In genomic region chr22:19178659-19179471, GRCh38 we compare ENCODE assay signal across 8 cellular contexts. TPM values are rescaled to one million over a fixed set of nuclear protein-coding genes. Genes with fewer than 3 reads are reported as not detected.
DNase-seq lines count a peak whose midpoint lies in the region; ATAC-seq and TF ChIP-seq lines count a peak whose summit lies in the region.

Gene SLC25A1, minus strand, starts transcription at chr22:19178736. Its CDS starts 63 bp downstream, at chr22:19178673.

- no peak for TF ChIP-seq CTCF in AG10803 (conservative IDR thresholded peaks at IDR 0.05; ENCODE audit: low read length)

- no peaks in the 10 kb centered on the region for H3K27me3 Mint-ChIP-seq in activated CD4-positive, alpha-beta T cell treated with anti-CD3 and anti-CD28 coated beads, Interleukin-2, amount 10 ng/mL, durations not matched to agents 7 days and 5 days

- H3K4me3 Mint-ChIP-seq in activated CD4-positive, alpha-beta T cell treated with anti-CD3 and anti-CD28 coated beads, Interleukin-2, amount 10 ng/mL, durations not matched to agents 7 days and 5 days, result peak within 1 kb of the TSS; percentile 80

- ATAC-seq in GM19025 (IDR thresholded peaks at IDR 0.05; ENCODE audit: low read depth, unreplicated experiment), result peak; percentile 72
- ATAC-seq in HG03280 (IDR thresholded peaks at IDR 0.05; ENCODE audit: unreplicated experiment), result peak; percentile 68
- ATAC-seq in left lobe of liver, result peak; percentile 72

- H3K4me3 ChIP-seq in AG10803 (ENCODE audit: low read length), result peak within 1 kb of the TSS; percentile 67

- CTCF ChIA-PET in activated CD4-positive, alpha-beta T cell treated with anti-CD3 and anti-CD28 coated beads, Interleukin-2, amount 10 ng/mL, durations not matched to agents 7 days and 5 days (lab: Charles Lee), result interaction anchor here (0.6 to 1.3 kb wide), 10 partner anchors 18 to 451 kb away, joined by 3 to 10 read pairs (median 4); partner anchors contain the start of gene ESS2

- peak within 1 kb of the TSS; percentile 83 for H3K27ac Mint-ChIP-seq in activated CD4-positive, alpha-beta T cell treated with anti-CD3 and anti-CD28 coated beads, Interleukin-2, amount 10 ng/mL, durations not matched to agents 7 days and 5 days

- H3K4me1 Mint-ChIP-seq in activated CD4-positive, alpha-beta T cell treated with anti-CD3 and anti-CD28 coated beads, Interleukin-2, amount 10 ng/mL, durations not matched to agents 7 days and 5 days, result peaks cover 29% of the 10 kb centered on the region

- no peaks in the 10 kb centered on the region for H3K36me3 Mint-ChIP-seq in activated CD4-positive, alpha-beta T cell treated with anti-CD3 and anti-CD28 coated beads, Interleukin-2, amount 10 ng/mL, durations not matched to agents 7 days and 5 days (ENCODE audit: low read depth)

- DNase-seq in AG10803 (ENCODE audit: low read depth) (peak; percentile 79), NCI-H524 (lab: John Stamatoyannopoulos, UW) (peak; percentile 53 to 81), dedifferentiated amniotic fluid mesenchymal stem cell (ENCODE audit: extremely low spot score) (peak; percentile 77), left lobe of liver (ENCODE audit: low spot score) (peak; percentile 97)
- DNase-seq in activated CD4-positive, alpha-beta T cell treated with anti-CD3 and anti-CD28 coated beads, Interleukin-2, amount 10 ng/mL, durations not matched to agents 7 days and 5 days, result peak; percentile 85
- peak; percentile 86 for DNase-seq in stimulated activated CD4-positive, alpha-beta T cell treated with anti-CD3 and anti-CD28 coated beads, Interleukin-1b, Interleukin-23, amount 100 ng/mL, for 48 hours

- H3K9me3 Mint-ChIP-seq in activated CD4-positive, alpha-beta T cell treated with anti-CD3 and anti-CD28 coated beads, Interleukin-2, amount 10 ng/mL, durations not matched to agents 7 days and 5 days, result no peaks in the 10 kb centered on the region

- POLR2A ChIA-PET in activated CD4-positive, alpha-beta T cell treated with anti-CD3 and anti-CD28 coated beads, Interleukin-2, amount 10 ng/mL, durations not matched to agents 7 days and 5 days (lab: Charles Lee), result no interaction called here

RNA-seq across cellular contexts. Expression of gene SLC25A1, which starts in this region (rescaled TPM):
- total RNA-seq in activated CD4-positive, alpha-beta T cell treated with anti-CD3 and anti-CD28 coated beads, Interleukin-2, amount 10 ng/mL, durations not matched to agents 7 days and 5 days, result 10 to 100 TPM; 40.4 to 49.2 TPM
- total RNA-seq in left lobe of liver, result 152 TPM

Comparison
In these comparisons a context has a peak if more than half of its experiments do, and no peak if none do; other contexts are left out.
1. Peak in every context shown above with its lines: DNase-seq, ATAC-seq and H3K4me3 ChIP-seq.